In genomic region chr1:223129229-223129851, GRCh38 we compare ENCODE assay signal across 1 cellular context.
TF ChIP-seq lines count a peak whose summit lies in the region.

No MANE protein-coding gene starts in this region.

TF ChIP-seq in HepG2, 621 proteins besides CTCF, POLR2A, EP300 and RAD21 (continued from another document and continues in another):
- TF ChIP-seq ZNF687 (CRISPR knock-in tag; IDR thresholded peaks at IDR 0.05) (peak; percentile 68), RXRA (CRISPR knock-in tag; IDR thresholded peaks at IDR 0.05) (peak; percentile 40; the same call in 1 of the 2 replicates), CHCHD3 (CRISPR knock-in tag; IDR thresholded peaks at IDR 0.05) (no peak), YY1 (IDR thresholded peaks at IDR 0.05; ENCODE audit: insufficient read depth, insufficient replicate concordance, low read depth, low read length) (no peak), ZNF18 (CRISPR knock-in tag; IDR thresholded peaks at IDR 0.05; ENCODE audit: insufficient replicate concordance) (no peak), ZNF331 (CRISPR knock-in tag; IDR thresholded peaks at IDR 0.05) (no peak), ZFP82 (CRISPR knock-in tag; IDR thresholded peaks at IDR 0.05; ENCODE audit: borderline replicate concordance) (no peak), BRCA1 (CRISPR knock-in tag; IDR thresholded peaks at IDR 0.05) (no peak), ETV5 (CRISPR knock-in tag; IDR thresholded peaks at IDR 0.05; ENCODE audit: borderline replicate concordance) (no peak), ZBTB7A (CRISPR knock-in tag; IDR thresholded peaks at IDR 0.05) (0 out of 2 replicates have a peak, but pooled peaks have one; percentile 53), SNAPC2 (CRISPR knock-in tag; IDR thresholded peaks at IDR 0.05) (no peak), ZNF101 (CRISPR knock-in tag; IDR thresholded peaks at IDR 0.05; ENCODE audit: borderline replicate concordance, low read depth) (no peak), RCOR2 (CRISPR knock-in tag; IDR thresholded peaks at IDR 0.05) (no peak), FOXP4 (CRISPR knock-in tag; IDR thresholded peaks at IDR 0.05) (no peak), NAIF1 (CRISPR knock-in tag; IDR thresholded peaks at IDR 0.05; ENCODE audit: borderline replicate concordance) (no peak), HBP1 (CRISPR knock-in tag; IDR thresholded peaks at IDR 0.05; ENCODE audit: low read depth) (no peak), SYNCRIP (IDR thresholded peaks at IDR 0.05; ENCODE audit: insufficient read depth, low read depth, low read length) (no peak), POGZ (CRISPR knock-in tag; IDR thresholded peaks at IDR 0.05) (peak; percentile 29; the same call in 1 of the 2 replicates), ASH2L (IDR thresholded peaks at IDR 0.05; ENCODE audit: insufficient read length, low read depth, low read length) (no peak), SIX4 (CRISPR knock-in tag; IDR thresholded peaks at IDR 0.05) (no peak), KDM6A (CRISPR knock-in tag; IDR thresholded peaks at IDR 0.05; ENCODE audit: low read depth) (no peak), TCF7 (IDR thresholded peaks at IDR 0.05; ENCODE audit: low read depth) (no peak), ZNF652 (CRISPR knock-in tag; IDR thresholded peaks at IDR 0.05; ENCODE audit: borderline replicate concordance, low read depth) (no peak), ZBTB43 (CRISPR knock-in tag; conservative IDR thresholded peaks at IDR 0.05) (no peak), ZNF777 (CRISPR knock-in tag; IDR thresholded peaks at IDR 0.05) (no peak), ZNF382 (CRISPR knock-in tag; IDR thresholded peaks at IDR 0.05; ENCODE audit: borderline replicate concordance) (no peak), PRPF4 (IDR thresholded peaks at IDR 0.05; ENCODE audit: low read depth, low read length, poor library complexity, severe bottlenecking) (no peak), SRY (CRISPR knock-in tag; IDR thresholded peaks at IDR 0.05) (0 out of 2 replicates have a peak, but pooled peaks have one; percentile 46), KDM2A (CRISPR knock-in tag; IDR thresholded peaks at IDR 0.05; ENCODE audit: borderline replicate concordance, low read depth) (peak; percentile 84; the same call in 1 of the 2 replicates), RNF2 (conservative IDR thresholded peaks at IDR 0.05; ENCODE audit: low read depth) (0 out of 2 replicates have a peak, but pooled peaks have one; percentile 41), GATAD2A (CRISPR knock-in tag; IDR thresholded peaks at IDR 0.05) (0 out of 2 replicates have a peak, but pooled peaks have one; percentile 19), HOXD1 (CRISPR knock-in tag; IDR thresholded peaks at IDR 0.05) (no peak), REL (CRISPR knock-in tag; conservative IDR thresholded peaks at IDR 0.05) (no peak), ZNF800 (CRISPR knock-in tag; IDR thresholded peaks at IDR 0.05) (no peak)
- TF ChIP-seq, protein P1, sequence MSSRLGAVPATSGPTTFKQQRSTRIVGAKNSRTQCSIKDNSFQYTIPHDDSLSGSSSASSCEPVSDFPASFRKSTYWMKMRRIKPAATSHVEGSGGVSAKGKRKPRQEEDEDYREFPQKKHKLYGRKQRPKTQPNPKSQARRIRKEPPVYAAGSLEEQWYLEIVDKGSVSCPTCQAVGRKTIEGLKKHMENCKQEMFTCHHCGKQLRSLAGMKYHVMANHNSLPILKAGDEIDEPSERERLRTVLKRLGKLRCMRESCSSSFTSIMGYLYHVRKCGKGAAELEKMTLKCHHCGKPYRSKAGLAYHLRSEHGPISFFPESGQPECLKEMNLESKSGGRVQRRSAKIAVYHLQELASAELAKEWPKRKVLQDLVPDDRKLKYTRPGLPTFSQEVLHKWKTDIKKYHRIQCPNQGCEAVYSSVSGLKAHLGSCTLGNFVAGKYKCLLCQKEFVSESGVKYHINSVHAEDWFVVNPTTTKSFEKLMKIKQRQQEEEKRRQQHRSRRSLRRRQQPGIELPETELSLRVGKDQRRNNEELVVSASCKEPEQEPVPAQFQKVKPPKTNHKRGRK (CRISPR knock-in tag; IDR thresholded peaks at IDR 0.05) = no peak
- TF ChIP-seq, protein P2, sequence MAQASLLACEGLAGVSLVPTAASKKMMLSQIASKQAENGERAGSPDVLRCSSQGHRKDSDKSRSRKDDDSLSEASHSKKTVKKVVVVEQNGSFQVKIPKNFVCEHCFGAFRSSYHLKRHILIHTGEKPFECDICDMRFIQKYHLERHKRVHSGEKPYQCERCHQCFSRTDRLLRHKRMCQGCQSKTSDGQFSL (CRISPR knock-in tag; IDR thresholded peaks at IDR 0.05) = no peak
- TF ChIP-seq, protein P3, sequence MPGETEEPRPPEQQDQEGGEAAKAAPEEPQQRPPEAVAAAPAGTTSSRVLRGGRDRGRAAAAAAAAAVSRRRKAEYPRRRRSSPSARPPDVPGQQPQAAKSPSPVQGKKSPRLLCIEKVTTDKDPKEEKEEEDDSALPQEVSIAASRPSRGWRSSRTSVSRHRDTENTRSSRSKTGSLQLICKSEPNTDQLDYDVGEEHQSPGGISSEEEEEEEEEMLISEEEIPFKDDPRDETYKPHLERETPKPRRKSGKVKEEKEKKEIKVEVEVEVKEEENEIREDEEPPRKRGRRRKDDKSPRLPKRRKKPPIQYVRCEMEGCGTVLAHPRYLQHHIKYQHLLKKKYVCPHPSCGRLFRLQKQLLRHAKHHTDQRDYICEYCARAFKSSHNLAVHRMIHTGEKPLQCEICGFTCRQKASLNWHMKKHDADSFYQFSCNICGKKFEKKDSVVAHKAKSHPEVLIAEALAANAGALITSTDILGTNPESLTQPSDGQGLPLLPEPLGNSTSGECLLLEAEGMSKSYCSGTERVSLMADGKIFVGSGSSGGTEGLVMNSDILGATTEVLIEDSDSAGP (CRISPR knock-in tag; IDR thresholded peaks at IDR 0.05; ENCODE audit: borderline replicate concordance) = peak; percentile 75
- TF ChIP-seq, protein P4, sequence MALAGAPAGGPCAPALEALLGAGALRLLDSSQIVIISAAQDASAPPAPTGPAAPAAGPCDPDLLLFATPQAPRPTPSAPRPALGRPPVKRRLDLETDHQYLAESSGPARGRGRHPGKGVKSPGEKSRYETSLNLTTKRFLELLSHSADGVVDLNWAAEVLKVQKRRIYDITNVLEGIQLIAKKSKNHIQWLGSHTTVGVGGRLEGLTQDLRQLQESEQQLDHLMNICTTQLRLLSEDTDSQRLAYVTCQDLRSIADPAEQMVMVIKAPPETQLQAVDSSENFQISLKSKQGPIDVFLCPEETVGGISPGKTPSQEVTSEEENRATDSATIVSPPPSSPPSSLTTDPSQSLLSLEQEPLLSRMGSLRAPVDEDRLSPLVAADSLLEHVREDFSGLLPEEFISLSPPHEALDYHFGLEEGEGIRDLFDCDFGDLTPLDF (CRISPR knock-in tag; IDR thresholded peaks at IDR 0.05) = no peak
- TF ChIP-seq, protein P5, sequence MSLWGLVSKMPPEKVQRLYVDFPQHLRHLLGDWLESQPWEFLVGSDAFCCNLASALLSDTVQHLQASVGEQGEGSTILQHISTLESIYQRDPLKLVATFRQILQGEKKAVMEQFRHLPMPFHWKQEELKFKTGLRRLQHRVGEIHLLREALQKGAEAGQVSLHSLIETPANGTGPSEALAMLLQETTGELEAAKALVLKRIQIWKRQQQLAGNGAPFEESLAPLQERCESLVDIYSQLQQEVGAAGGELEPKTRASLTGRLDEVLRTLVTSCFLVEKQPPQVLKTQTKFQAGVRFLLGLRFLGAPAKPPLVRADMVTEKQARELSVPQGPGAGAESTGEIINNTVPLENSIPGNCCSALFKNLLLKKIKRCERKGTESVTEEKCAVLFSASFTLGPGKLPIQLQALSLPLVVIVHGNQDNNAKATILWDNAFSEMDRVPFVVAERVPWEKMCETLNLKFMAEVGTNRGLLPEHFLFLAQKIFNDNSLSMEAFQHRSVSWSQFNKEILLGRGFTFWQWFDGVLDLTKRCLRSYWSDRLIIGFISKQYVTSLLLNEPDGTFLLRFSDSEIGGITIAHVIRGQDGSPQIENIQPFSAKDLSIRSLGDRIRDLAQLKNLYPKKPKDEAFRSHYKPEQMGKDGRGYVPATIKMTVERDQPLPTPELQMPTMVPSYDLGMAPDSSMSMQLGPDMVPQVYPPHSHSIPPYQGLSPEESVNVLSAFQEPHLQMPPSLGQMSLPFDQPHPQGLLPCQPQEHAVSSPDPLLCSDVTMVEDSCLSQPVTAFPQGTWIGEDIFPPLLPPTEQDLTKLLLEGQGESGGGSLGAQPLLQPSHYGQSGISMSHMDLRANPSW (CRISPR knock-in tag; IDR thresholded peaks at IDR 0.05; ENCODE audit: borderline replicate concordance) = no peak
